21 cellular contexts compared by ENCODE assay signal in the genomic region with DNA sequence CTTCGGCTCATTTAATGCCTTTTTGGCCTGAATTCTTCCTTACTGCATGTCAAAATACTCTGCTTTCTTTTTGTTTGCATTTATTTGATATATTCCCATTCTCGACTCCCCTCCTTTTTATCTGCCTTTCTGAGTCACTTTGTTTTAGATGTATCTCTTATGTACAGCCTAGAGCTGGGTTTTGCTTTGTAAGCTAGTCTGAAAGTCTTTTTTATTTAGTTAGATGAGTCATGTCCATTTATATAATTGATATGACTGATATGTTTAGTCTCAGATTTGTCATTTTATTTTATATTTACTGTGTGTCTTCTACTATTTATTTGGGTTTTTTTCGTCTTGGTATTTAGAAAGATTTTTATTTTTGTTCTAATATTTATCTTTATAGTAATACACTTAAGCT. TPM values are rescaled to one million over a fixed set of nuclear protein-coding genes. Genes with fewer than 3 reads are reported as not detected.
DNase-seq lines count a peak whose midpoint lies in the region; ATAC-seq and TF ChIP-seq lines count a peak whose summit lies in the region.
"Had no signal": no experiment of that assay in that cellular context is flagged by ENCODE, and none has a peak within 500 bp of the region (broad histone marks: within the 10 kb centered on the region; RNA-seq: fewer than 3 reads in every experiment).

No MANE protein-coding gene starts in this region.

- intact Hi-C loops in sciatic nerve (cut with DNase I) = no loop called here

- no peaks in the 10 kb centered on the region for H4K20me1 ChIP-seq in smooth muscle cell (ENCODE audit: low read depth)

- no peaks in the 10 kb centered on the region for H3K36me3 ChIP-seq in RWPE2 (ENCODE audit: low read depth)
- H3K36me3 ChIP-seq in smooth muscle cell (ENCODE audit: low read depth) = no peaks in the 10 kb centered on the region
- H3K36me3 ChIP-seq: uterus had no signal

- WGBS in smooth muscle cell (ENCODE audit: low lambda C conversion rate) = 49% methylated on average over 3 of the region's 3 CpGs

- no peak for DNase-seq in activated naive CD4-positive, alpha-beta T cell (lab: John Stamatoyannopoulos, UW)
- DNase-seq in RWPE2 (ENCODE audit: low spot score) (no peak), epithelial cell of esophagus (ENCODE audit: low read depth) (peak; percentile 27), smooth muscle cell (lab: John Stamatoyannopoulos, UW; ENCODE audit: unreplicated experiment) (no peak), NCI-H2227 treated with DMSO at 0.1 percent for 48 hours (lab: John Stamatoyannopoulos, UW) (no peak), NCI-H1105 (lab: John Stamatoyannopoulos, UW) (no peak), sciatic nerve (ENCODE audit: low spot score) (no peak)
- DNase-seq: activated CD4-positive, CD25-positive, alpha-beta regulatory T cell; activated T-cell treated with anti-CD3 and anti-CD28 coated beads, Interleukin-2, amount 50 U/mL, for 72 hours; C1 segment of cervical spinal cord; GF-D8; left ventricle myocardium superior; NCI-H1930; SIG-M5; stimulated activated CD4-positive, alpha-beta T cell treated with anti-CD3 and anti-CD28 coated beads, Interleukin-4, amount 100 ng/mL, for 24 hours; substantia nigra; T-helper 2 cell; uterus had no signal

- peaks cover 9% of the 10 kb centered on the region for H3F3A ChIP-seq in smooth muscle cell (ENCODE audit: low read depth)

- no peak for TF ChIP-seq CTCF in RWPE2 (IDR thresholded peaks at IDR 0.05; ENCODE audit: poor library complexity, severe bottlenecking)
- no peak for TF ChIP-seq CTCF in epithelial cell of esophagus (IDR thresholded peaks at IDR 0.05; ENCODE audit: insufficient read depth, low read depth, low read length, missing control alignments)
- no peak for TF ChIP-seq CTCF in smooth muscle cell (IDR thresholded peaks at IDR 0.05; ENCODE audit: borderline replicate concordance, insufficient read depth, poor library complexity, severe bottlenecking)

- no peaks in the 10 kb centered on the region for H3K27me3 Mint-ChIP-seq in activated naive CD4-positive, alpha-beta T cell treated with anti-CD3 and anti-CD28 coated beads, Interleukin-2, amount 50 U/mL, for 24 hours
- H3K27me3 Mint-ChIP-seq: activated naive CD8-positive, alpha-beta T cell had no signal

- H3K27ac ChIP-seq in RWPE2 (ENCODE audit: poor library complexity, severe bottlenecking) = no peak overlapping the region
- H3K27ac ChIP-seq in smooth muscle cell (ENCODE audit: low read depth) = peak overlapping the region; percentile 51
- H3K27ac ChIP-seq: HL-60 had no signal

- H2AFZ ChIP-seq in smooth muscle cell (ENCODE audit: low read depth) = no peak overlapping the region

- no peaks in the 10 kb centered on the region for H3K4me1 ChIP-seq in RWPE2 (ENCODE audit: insufficient read depth, poor library complexity, severe bottlenecking)
- H3K4me1 ChIP-seq in smooth muscle cell (ENCODE audit: low read depth) = peaks cover 5% of the 10 kb centered on the region
- H3K4me1 ChIP-seq: uterus had no signal

- peak overlapping the region; percentile 51 for H3K4me2 ChIP-seq in smooth muscle cell

- no peaks in the 10 kb centered on the region for H3K27me3 ChIP-seq in RWPE2 (ENCODE audit: insufficient read depth, poor library complexity, severe bottlenecking)
- no peaks in the 10 kb centered on the region for H3K27me3 ChIP-seq in smooth muscle cell (ENCODE audit: low read depth)
- H3K27me3 ChIP-seq: uterus had no signal

- H3K79me2 ChIP-seq in smooth muscle cell (ENCODE audit: low read depth) = no peaks in the 10 kb centered on the region

- H3K4me3 Mint-ChIP-seq in activated naive CD4-positive, alpha-beta T cell treated with anti-CD3 and anti-CD28 coated beads, Interleukin-2, amount 50 U/mL, for 24 hours = no peak overlapping the region
- H3K4me3 Mint-ChIP-seq: activated naive CD8-positive, alpha-beta T cell; activated T-cell treated with anti-CD3 and anti-CD28 coated beads, Interleukin-2, amount 50 U/mL, for 72 hours had no signal

- H3K9me3 Mint-ChIP-seq in activated naive CD4-positive, alpha-beta T cell treated with anti-CD3 and anti-CD28 coated beads, Interleukin-2, amount 50 U/mL, for 24 hours = no peaks in the 10 kb centered on the region
- H3K9me3 Mint-ChIP-seq: activated T-cell treated with anti-CD3 and anti-CD28 coated beads, Interleukin-2, amount 50 U/mL, for 72 hours had no signal

- H3K36me3 Mint-ChIP-seq in activated naive CD4-positive, alpha-beta T cell treated with anti-CD3 and anti-CD28 coated beads, Interleukin-2, amount 50 U/mL, for 24 hours = peaks cover 12% of the 10 kb centered on the region

- H3K9me3 ChIP-seq in RWPE2 (ENCODE audit: severe bottlenecking) (no peaks in the 10 kb centered on the region), smooth muscle cell (replicated peaks; ENCODE audit: low read depth) (no peaks in the 10 kb centered on the region)
- H3K9me3 ChIP-seq: uterus had no signal

- H3K4me1 Mint-ChIP-seq in activated naive CD4-positive, alpha-beta T cell treated with anti-CD3 and anti-CD28 coated beads, Interleukin-2, amount 50 U/mL, for 24 hours = peaks cover 12% of the 10 kb centered on the region

- H3K4me3 ChIP-seq in RWPE2 (ENCODE audit: severe bottlenecking) (no peak overlapping the region), epithelial cell of esophagus (ENCODE audit: low read length) (no peak overlapping the region), smooth muscle cell (no peak overlapping the region)
- H3K4me3 ChIP-seq: uterus had no signal

- peak overlapping the region; percentile 0 for H3K27ac Mint-ChIP-seq in activated naive CD4-positive, alpha-beta T cell treated with anti-CD3 and anti-CD28 coated beads, Interleukin-2, amount 50 U/mL, for 24 hours

- ATAC-seq in RWPE2 (ENCODE audit: low read depth) (peak; percentile 50; the same call in 2 of the 3 replicates), sciatic nerve (no peak)
- ATAC-seq: activated T-cell treated with anti-CD3 and anti-CD28 coated beads, Interleukin-2, amount 50 U/mL, for 72 hours; left ventricle myocardium superior had no signal

- H3K9ac ChIP-seq in smooth muscle cell (ENCODE audit: low read depth) = no peak overlapping the region

RNA-seq across cellular contexts. Expression of a gene that starts 33.6 kb away (rescaled TPM):
- total RNA-seq in smooth muscle cell = 257 and 342 TPM in 2 replicates
- polyA plus RNA-seq in smooth muscle cell = 722 and 772 TPM in 2 replicates
- total RNA-seq in sciatic nerve = 50.5 TPM

RNA-seq across cellular contexts. Expression of a gene that starts 33.8 kb away (rescaled TPM):
- 0.27 and 2.3 TPM in 2 replicates for total RNA-seq in smooth muscle cell
- 0.94 TPM in 1 of 2 replicates, not detected in the other for polyA plus RNA-seq in smooth muscle cell
- total RNA-seq in sciatic nerve = 3.4 TPM

RNA-seq across cellular contexts. Expression of a gene that starts 34.3 kb away (rescaled TPM):
- total RNA-seq in smooth muscle cell (19.4 and 37.7 TPM in 2 replicates), sciatic nerve (18.1 TPM)
- 30.3 and 34.6 TPM in 2 replicates for polyA plus RNA-seq in smooth muscle cell
